ENCODE assay signal across 9 cellular contexts in the genomic region with DNA sequence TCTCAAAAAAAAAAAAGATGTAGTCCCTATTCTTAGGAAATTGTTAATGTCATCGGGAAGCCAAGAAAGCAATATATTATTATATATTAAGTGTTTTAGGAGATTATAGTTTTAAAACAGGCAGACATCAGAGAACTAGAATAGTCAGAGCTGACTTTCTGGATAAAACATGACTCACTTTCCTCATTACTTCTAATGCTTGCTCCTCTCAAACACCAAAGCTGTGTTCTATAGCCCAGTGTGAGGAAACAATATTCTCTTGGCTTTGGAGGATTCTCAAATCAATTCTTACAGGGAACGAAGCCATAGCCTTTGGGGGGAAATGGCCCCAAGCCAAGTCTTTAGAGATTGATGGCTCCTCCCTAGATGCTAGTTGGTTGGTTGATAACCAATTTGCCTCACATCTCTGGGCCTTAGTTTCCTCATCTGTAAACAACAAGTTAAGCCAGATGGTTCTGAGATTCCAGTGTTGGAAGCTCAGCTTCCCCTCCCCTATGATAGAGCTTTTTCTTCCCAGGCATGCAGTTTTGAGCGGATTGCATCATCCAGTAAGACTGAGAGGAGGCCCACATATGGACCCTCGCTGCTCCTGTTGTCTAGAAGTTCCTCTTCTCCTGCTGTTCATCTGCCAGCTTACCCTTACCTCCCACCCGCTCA. TPM values are rescaled to one million over a fixed set of nuclear protein-coding genes. Genes with fewer than 3 reads are reported as not detected.
DNase-seq lines count a peak whose midpoint lies in the region; ATAC-seq and TF ChIP-seq lines count a peak whose summit lies in the region.
"Had no signal": no experiment of that assay in that cellular context is flagged by ENCODE, and none has a peak within 500 bp of the region (broad histone marks: within the 10 kb centered on the region; RNA-seq: fewer than 3 reads in every experiment).

No MANE protein-coding gene starts in this region.

- no peak for TF ChIP-seq POLR2A in gastrocnemius medialis (IDR thresholded peaks at IDR 0.05)

- H4K20me1 ChIP-seq in fibroblast of lung (ENCODE audit: control insufficient read depth, extremely low read depth, insufficient read depth, low read length) (no peaks in the 10 kb centered on the region), Karpas-422 (ENCODE audit: insufficient read depth, low read depth, low read length) (0 out of 2 replicates have a peak, but pooled peaks cover 22% of the 10 kb centered on the region)

- H3K4me2 ChIP-seq in fibroblast of lung (ENCODE audit: extremely low read depth, insufficient read depth, low read length) (peak overlapping the region; percentile 36), Karpas-422 (ENCODE audit: low read depth, low read length, poor library complexity, severe bottlenecking) (no peak overlapping the region)

- no peak overlapping the region for H2AFZ ChIP-seq in fibroblast of lung (ENCODE audit: low read length)
- H2AFZ ChIP-seq in Karpas-422 (ENCODE audit: low read length): no peak overlapping the region

- peak; percentile 83 for DNase-seq in GM04504 (ENCODE audit: low read depth)
- peak; percentile 85 for DNase-seq in SIG-M5 treated with dmso at 0.1 percent for 504 hours (lab: John Stamatoyannopoulos, UW; ENCODE audit: unreplicated experiment)
- peak; percentile 76 to 98 for DNase-seq in fibroblast of lung (ENCODE audit: low read depth in 2 of 2)
- no peak for DNase-seq in gastrocnemius medialis
- DNase-seq in DMS153 (lab: John Stamatoyannopoulos, UW): no peak
- no peak for DNase-seq in left colon
- DNase-seq in activated naive CD4-positive, alpha-beta T cell (lab: John Stamatoyannopoulos, UW): no peak
- DNase-seq in Karpas-422: no peak
- DNase-seq: MG63 had no signal

- in situ Hi-C loops in gastrocnemius medialis (cut with MboI; ENCODE audit: low sequenced_read_pairs in 4 of 4): loop anchor here in 1 of 4 donors (25.0 kb wide), 1 partner anchor 89 kb away; the partner anchor contains the start of gene HEXIM2

- H3K27me3 ChIP-seq in fibroblast of lung (ENCODE audit: control insufficient read depth, insufficient read depth, low read length): no peaks in the 10 kb centered on the region
- no peaks in the 10 kb centered on the region for H3K27me3 ChIP-seq in gastrocnemius medialis
- H3K27me3 ChIP-seq in Karpas-422 (ENCODE audit: low read length): no peaks in the 10 kb centered on the region
- H3K27me3 ChIP-seq: MG63 had no signal

- H3K4me1 ChIP-seq in fibroblast of lung (ENCODE audit: control insufficient read depth, extremely low read depth, insufficient read depth, low read length) (no peaks in the 10 kb centered on the region), gastrocnemius medialis (peaks cover 10 to 20% of the 10 kb centered on the region in 2 donors), Karpas-422 (ENCODE audit: low read length) (no peaks in the 10 kb centered on the region; the same call in none of the 2 replicates)

- H3K4me3 ChIP-seq in fibroblast of lung (replicated peaks in 1 of 4; ENCODE audit: control extremely low read depth in 1 of 4, insufficient read depth in 1 of 4, low read depth in 3 of 4, low read length in 4 of 4) (no peak overlapping the region), gastrocnemius medialis (no peak overlapping the region), Karpas-422 (ENCODE audit: low read length) (no peak overlapping the region)
- H3K4me3 ChIP-seq: MG63 had no signal

- no peak overlapping the region for H3K9ac ChIP-seq in fibroblast of lung (ENCODE audit: insufficient read depth, low read length)
- H3K9ac ChIP-seq in Karpas-422 (ENCODE audit: low read length): no peak overlapping the region

- TF ChIP-seq CTCF in fibroblast of lung (conservative IDR thresholded peaks at IDR 0.05 in 1 of 2, IDR thresholded peaks at IDR 0.05 in 1 of 2; ENCODE audit: low read depth in 1 of 2, low read length in 2 of 2): no peak
- TF ChIP-seq CTCF in gastrocnemius medialis (IDR thresholded peaks at IDR 0.05 in 4 of 5, conservative IDR thresholded peaks at IDR 0.05 in 1 of 5): no peak

- peaks cover 3% of the 10 kb centered on the region for H3K36me3 ChIP-seq in fibroblast of lung (ENCODE audit: control insufficient read depth, insufficient read depth, low read length)
- H3K36me3 ChIP-seq in gastrocnemius medialis: peaks cover 0 to 13% of the 10 kb centered on the region in 2 donors
- H3K36me3 ChIP-seq in Karpas-422 (ENCODE audit: insufficient read depth, low read length): peaks cover 32% of the 10 kb centered on the region; the same call in 1 of the 2 replicates

- H3K9me3 ChIP-seq in fibroblast of lung (ENCODE audit: control insufficient read depth, insufficient read depth, low read depth, low read length) (no peaks in the 10 kb centered on the region), gastrocnemius medialis (no peaks in the 10 kb centered on the region), Karpas-422 (ENCODE audit: low read length) (no peaks in the 10 kb centered on the region)
- H3K9me3 ChIP-seq: MG63 had no signal

- H3K79me2 ChIP-seq in fibroblast of lung (ENCODE audit: control insufficient read depth, insufficient read depth, low read length): peaks cover 66% of the 10 kb centered on the region
- H3K79me2 ChIP-seq in Karpas-422 (ENCODE audit: low read length): peaks cover 91% of the 10 kb centered on the region

- no peaks in the 10 kb centered on the region for H3K9me2 ChIP-seq in Karpas-422 (replicated peaks; ENCODE audit: insufficient read depth, low read length)

- H3K27ac ChIP-seq in fibroblast of lung (ENCODE audit: insufficient read depth, low read length) (peak overlapping the region; percentile 44), gastrocnemius medialis (peak overlapping the region in 3 of 4 donors; percentile 2 to 43 (median 3)), Karpas-422 (ENCODE audit: low read length) (no peak overlapping the region)

- intact Hi-C loops in gastrocnemius medialis (cut with DNase I; ENCODE audit: low total_unique reads): no loop called here
- intact Hi-C loops in left colon (cut with DNase I, micrococcal nuclease): no loop called here

- ATAC-seq in gastrocnemius medialis (peak; percentile 31 to 55), left colon (no peak)

RNA-seq across cellular contexts. Expression of gene NMT1, which starts 12.4 kb away (rescaled TPM):
- total RNA-seq in fibroblast of lung (73.2 and 124 TPM in 2 replicates), gastrocnemius medialis (100 to 1,000 TPM in 1 of 4 donors, 10 to 100 TPM in 3; 60.7 to 127 (median 71.5) TPM), left colon (10 to 100 TPM; 48.2 to 69.5 TPM)
- 46.2 and 57.1 TPM in 2 replicates for polyA plus RNA-seq in fibroblast of lung
- 104 and 130 TPM in 2 replicates for polyA plus RNA-seq in fibroblast of lung (2012)
- 67.8 and 173 TPM in 2 replicates for polyA minus RNA-seq in fibroblast of lung (ENCODE audit: low replicate concordance)
- total RNA-seq in Karpas-422 (2014; rRNA removed; shearing (Covaris generic); ENCODE audit: low replicate concordance): 48.5 and 53.2 TPM in 2 replicates

RNA-seq across cellular contexts. Expression of gene DCAKD, which starts 22.1 kb away (rescaled TPM):
- total RNA-seq in fibroblast of lung (39.8 and 41.5 TPM in 2 replicates), gastrocnemius medialis (10 to 100 TPM in 3 of 4 donors, 1 to 10 TPM in 1; 9.8 to 14.4 (median 12.3) TPM), left colon (10 to 100 TPM; 25.7 to 28.1 TPM)
- 21.8 TPM in 2 replicates for polyA plus RNA-seq in fibroblast of lung
- 26.3 and 28.3 TPM in 2 replicates for polyA plus RNA-seq in fibroblast of lung (2012)
- polyA minus RNA-seq in fibroblast of lung (ENCODE audit: low replicate concordance): 85.1 and 89.3 TPM in 2 replicates
- 29.4 and 29.8 TPM in 2 replicates for total RNA-seq in Karpas-422 (2014; rRNA removed; shearing (Covaris generic); ENCODE audit: low replicate concordance)

RNA-seq across cellular contexts. Expression of gene PLCD3, which starts 58.8 kb away (rescaled TPM):
- total RNA-seq in fibroblast of lung (39.3 and 59.8 TPM in 2 replicates), gastrocnemius medialis (100 to 1,000 TPM in 1 of 4 donors, 10 to 100 TPM in 3; 38.6 to 186 (median 75.1) TPM), left colon (100 to 1,000 TPM; 335 to 566 TPM)
- polyA plus RNA-seq in fibroblast of lung: 32.8 and 52.1 TPM in 2 replicates
- polyA plus RNA-seq in fibroblast of lung (2012): 39.6 and 76.5 TPM in 2 replicates
- polyA minus RNA-seq in fibroblast of lung (ENCODE audit: low replicate concordance): 151 and 159 TPM in 2 replicates
- 0.45 TPM in 1 of 2 replicates, not detected in the other for total RNA-seq in Karpas-422 (2014; rRNA removed; shearing (Covaris generic); ENCODE audit: low replicate concordance)

Comparison
In these comparisons a context has a peak if more than half of its experiments do, and no peak if none do; other contexts are left out.
1. DNase-seq: peak in GM04504 (single experiment), SIG-M5 treated with dmso at 0.1 percent for 504 hours (single experiment) and fibroblast of lung (2 of 2); none in gastrocnemius medialis (0 of 2), DMS153 (single experiment), left colon (0 of 2), activated naive CD4-positive, alpha-beta T cell (0 of 4) and Karpas-422 (single experiment).
2. RNA of gene PLCD3, which starts 58.8 kb away (total RNA-seq): 335 to 566 TPM in left colon, 38.6 to 186 TPM in gastrocnemius medialis and 39.3 to 59.8 TPM in fibroblast of lung; 0.45 TPM in Karpas-422; every median in the first group is over 10 times any median in the second.